In the genomic region with DNA sequence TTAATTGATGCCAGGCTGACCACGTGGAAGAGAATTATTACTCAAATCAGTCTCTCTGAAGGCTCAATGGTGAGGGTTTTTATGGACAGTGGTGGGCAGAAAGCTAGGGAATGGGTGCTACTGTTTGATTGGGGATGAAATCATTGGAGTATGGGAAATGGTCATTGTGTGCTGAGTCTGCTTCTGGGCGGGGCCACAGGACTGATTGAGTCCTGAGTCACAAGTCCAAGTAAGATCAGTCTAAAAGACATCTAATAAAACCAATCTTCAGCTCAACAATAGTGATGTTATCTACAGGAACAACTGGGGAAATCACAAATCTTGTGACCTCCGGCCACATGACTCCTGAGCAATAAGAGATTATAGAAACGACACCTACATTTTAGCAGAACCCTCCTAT, we compare ENCODE assay signal across 17 cellular contexts.
A peak's percentile ranks its signal among the peaks of the same experiment; 100 is the strongest.
DNase-seq lines count a peak whose midpoint lies in the region; ATAC-seq and TF ChIP-seq lines count a peak whose summit lies in the region.
"Had no signal": no experiment of that assay in that cellular context is flagged by ENCODE, and none has a peak within 500 bp of the region (broad histone marks: within the 10 kb centered on the region; RNA-seq: fewer than 3 reads in every experiment).

No MANE protein-coding gene starts in this region.

- no peak overlapping the region for H2AFZ ChIP-seq in mammary epithelial cell (ENCODE audit: low read depth, low read length)

- H3K4me2 ChIP-seq in mammary epithelial cell (ENCODE audit: insufficient read depth, low read depth, low read length) = no peak overlapping the region

- DNase-seq in HT1080 (ENCODE audit: low read depth) (peak; percentile 40), mammary epithelial cell (peak; percentile 19), kidney tubule cell (ENCODE audit: low spot score) (peak; percentile 62), prostate gland (ENCODE audit: low spot score) (no peak)
- DNase-seq: ACHN; BE2C; C1 segment of cervical spinal cord; CD4-positive, CD25-positive, alpha-beta regulatory T cell; CD8-positive, alpha-beta memory T cell; COR-L47; DMS 273 treated with DMSO at 0.1 percent for 48 hours; DMS53; DND-41; EL; H9 had no signal

- BruUV-seq in mammary epithelial cell (replicated peaks; lab: Mats Ljungman, UMichigan) = no TSS peak

- H3K27me3 ChIP-seq in mammary epithelial cell (ENCODE audit: insufficient read depth, low read length) = no peaks in the 10 kb centered on the region
- no peaks in the 10 kb centered on the region for H3K27me3 ChIP-seq in prostate gland (replicated peaks; ENCODE audit: insufficient read depth)
- H3K27me3 ChIP-seq: BE2C had no signal

- H4K20me1 ChIP-seq in mammary epithelial cell (ENCODE audit: insufficient read depth, low read length) = no peaks in the 10 kb centered on the region

- H3K27ac ChIP-seq in mammary epithelial cell (ENCODE audit: insufficient read depth, low read depth, low read length) (no peak overlapping the region), prostate gland (no peak overlapping the region)

- 70% methylated on average over 4 of the region's 4 CpGs for WGBS in mammary epithelial cell (ENCODE audit: low coverage, missing lambda C conversion rate)
- WGBS in prostate gland = 86% methylated on average over 4 of the region's 4 CpGs

- H3K9me3 ChIP-seq in mammary epithelial cell (replicated peaks; ENCODE audit: insufficient read depth, low read length) = no peaks in the 10 kb centered on the region
- H3K9me3 ChIP-seq in prostate gland = no peaks in the 10 kb centered on the region
- H3K9me3 ChIP-seq: BE2C had no signal

- in situ Hi-C loops in mammary epithelial cell (cut with MboI; ENCODE audit: low sequenced_read_pairs in 2 of 2) = no loop called here

- H3K36me3 ChIP-seq in mammary epithelial cell (ENCODE audit: insufficient read depth, low read length) (no peaks in the 10 kb centered on the region), prostate gland (no peaks in the 10 kb centered on the region)
- H3K36me3 ChIP-seq: BE2C had no signal

- ATAC-seq in GM19397 (IDR thresholded peaks at IDR 0.05; ENCODE audit: unreplicated experiment) = no peak
- ATAC-seq in esophagus mucosa = no peak

- no peak overlapping the region for H3K4me3 ChIP-seq in mammary epithelial cell (replicated peaks in 1 of 3; ENCODE audit: insufficient read depth in 1 of 3, low read depth in 2 of 3, low read length in 3 of 3)
- H3K4me3 ChIP-seq in prostate gland = no peak overlapping the region

- TF ChIP-seq POLR2A in prostate gland (IDR thresholded peaks at IDR 0.05) = no peak

- intact Hi-C loops in mammary epithelial cell (cut with micrococcal nuclease) (no loop called here), prostate gland (cut with DNase I) (no loop called here)

- CTCF ChIA-PET in mammary epithelial cell (lab: Charles Lee; ENCODE audit: low non-redundant PET) = no interaction called here

- dilution Hi-C loops in mammary epithelial cell (cut with HindIII; ENCODE audit: low sequenced_read_pairs) = no loop called here

- H3K4me1 ChIP-seq in mammary epithelial cell (ENCODE audit: insufficient read depth, low read length) = no peaks in the 10 kb centered on the region
- no peaks in the 10 kb centered on the region for H3K4me1 ChIP-seq in prostate gland (replicated peaks)
- H3K4me1 ChIP-seq: BE2C had no signal

- H3K9ac ChIP-seq in mammary epithelial cell (ENCODE audit: insufficient read depth, low read length) = no peak overlapping the region

- no peak for TF ChIP-seq CTCF in mammary epithelial cell (conservative IDR thresholded peaks at IDR 0.05 in 1 of 2, IDR thresholded peaks at IDR 0.05 in 1 of 2; ENCODE audit: extremely low read depth in 1 of 2, insufficient read depth in 1 of 2, low read depth in 1 of 2, low read length in 2 of 2)
- TF ChIP-seq CTCF in prostate gland (IDR thresholded peaks at IDR 0.05) = no peak

- no peaks in the 10 kb centered on the region for H3K79me2 ChIP-seq in mammary epithelial cell (ENCODE audit: insufficient read depth, low read length)
